23 cellular contexts compared by ENCODE assay signal in the genomic region with DNA sequence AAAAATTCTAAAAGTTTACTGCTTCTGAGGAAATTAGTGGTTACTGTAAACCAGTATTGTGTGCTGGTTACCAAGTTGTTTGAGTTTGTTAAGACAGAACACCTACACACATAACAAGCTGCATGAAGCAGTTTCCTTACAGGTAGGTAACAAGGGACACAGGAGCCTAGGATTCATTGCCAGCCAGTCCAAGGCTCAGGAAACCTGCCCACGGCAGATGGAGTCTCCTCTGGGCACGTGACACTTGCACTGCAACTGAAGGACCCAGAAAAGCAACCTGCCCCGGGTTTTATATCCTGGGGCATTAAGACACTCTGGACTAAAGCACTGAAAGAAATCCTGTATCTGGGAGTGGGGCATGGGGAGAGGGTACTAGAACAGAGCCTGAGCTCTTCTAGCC.
"Had no signal": no experiment of that assay in that cellular context is flagged by ENCODE, and none has a peak within 500 bp of the region (broad histone marks: within the 10 kb centered on the region; RNA-seq: fewer than 3 reads in every experiment).

No MANE protein-coding gene starts in this region.

- H3K9me3 ChIP-seq: colonic mucosa, esophagus squamous epithelium, gastroesophageal sphincter had no signal

- H3K36me3 ChIP-seq: brain microvascular endothelial cell, colonic mucosa, esophagus squamous epithelium, gastroesophageal sphincter, WERI-Rb-1 had no signal

- H3K27me3 ChIP-seq: brain microvascular endothelial cell, colonic mucosa, esophagus squamous epithelium, gastroesophageal sphincter had no signal

- DNase-seq: activated B cell treated with CpG ODN at 0.5 μM for 24 hours; activated CD4-positive, alpha-beta T cell treated with anti-CD3 and anti-CD28 coated beads for 48 hours; activated CD4-positive, alpha-beta T cell treated with anti-CD3 and anti-CD28 coated beads, Interleukin-2, amount 50 U/mL, for 1 hour; activated CD4-positive, alpha-beta T cell treated with anti-CD3 and anti-CD28 coated beads, Interleukin-2, amount 50 U/mL, for 48 hours; activated CD8-positive, alpha-beta memory T cell treated with anti-CD3 and anti-CD28 coated beads for 24 hours; activated CD8-positive, alpha-beta T cell treated with anti-CD3 and anti-CD28 coated beads for 36 hours; activated effector memory CD4-positive, alpha-beta T cell treated with Interleukin-2 at 50 U/mL for 16 hours; activated gamma-delta T cell treated with Interleukin-2 at 50 U/mL for 16 hours; activated naive CD4-positive, alpha-beta T cell treated with anti-CD3 and anti-CD28 coated beads, Interleukin-2, amount 50 U/mL, for 16 hours; activated naive CD4-positive, alpha-beta T cell treated with Interleukin-2 at 50 U/mL for 16 hours; activated T-cell treated with anti-CD3 and anti-CD28 coated beads, Interleukin-2, amount 50 U/mL, for 4 hours; amniotic stem cell; anterior cingulate cortex; brain microvascular endothelial cell; colonic mucosa; effector CD8-positive, alpha-beta T cell; esophagus squamous epithelium; foreskin melanocyte; hippocampal formation; T1000; WERI-Rb-1 had no signal

- H3K4me1 ChIP-seq: colonic mucosa, esophagus squamous epithelium, gastroesophageal sphincter had no signal

- H3K4me3 ChIP-seq: colonic mucosa, esophagus squamous epithelium, gastroesophageal sphincter had no signal

- H3K27ac ChIP-seq: brain microvascular endothelial cell, colonic mucosa, epithelial cell of prostate, esophagus squamous epithelium, gastroesophageal sphincter, WERI-Rb-1 had no signal
